In the genomic region with DNA sequence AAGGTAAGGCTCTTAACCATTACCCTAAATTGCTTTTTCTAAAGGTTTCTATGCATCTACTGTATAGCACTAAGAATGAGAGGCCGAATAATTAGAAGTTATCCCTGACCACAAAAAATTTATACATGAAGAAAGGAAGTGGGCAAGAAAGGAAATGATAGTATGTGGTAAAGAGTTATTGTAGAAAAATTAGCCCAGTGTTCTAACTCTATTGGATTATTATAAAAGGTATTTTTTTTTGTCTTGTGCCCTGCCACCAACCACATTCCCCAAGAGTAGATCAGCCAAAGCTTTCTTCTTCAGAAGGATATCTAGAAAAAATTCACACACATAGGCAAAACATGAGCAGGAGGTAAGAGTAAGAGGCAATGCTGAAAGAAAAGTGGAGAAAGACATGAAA, we compare ENCODE assay signal across 25 cellular contexts. TPM values are rescaled to one million over a fixed set of nuclear protein-coding genes. Genes with fewer than 3 reads are reported as not detected.
"Had no signal": no experiment of that assay in that cellular context is flagged by ENCODE, and none has a peak within 500 bp of the region (broad histone marks: within the 10 kb centered on the region; RNA-seq: fewer than 3 reads in every experiment).

No MANE protein-coding gene starts in this region.

- H3K4me1 Mint-ChIP-seq: activated naive CD4-positive, alpha-beta T cell treated with anti-CD3 and anti-CD28 coated beads, Interleukin-2, amount 10 ng/mL, durations not matched to agents 7 days and 5 days; activated naive CD8-positive, alpha-beta T cell treated with anti-CD3 and anti-CD28 coated beads, Interleukin-2, amount 50 U/mL, for 24 hours had no signal

- H3K27me3 Mint-ChIP-seq: activated naive CD4-positive, alpha-beta T cell treated with anti-CD3 and anti-CD28 coated beads, Interleukin-2, amount 10 ng/mL, durations not matched to agents 7 days and 5 days; activated naive CD8-positive, alpha-beta T cell treated with anti-CD3 and anti-CD28 coated beads, Interleukin-2, amount 50 U/mL, for 24 hours had no signal

- DNase-seq: activated CD4-positive, alpha-beta T cell treated with anti-CD3 and anti-CD28 coated beads for 1 hour; activated CD8-positive, alpha-beta memory T cell treated with anti-CD3 and anti-CD28 coated beads for 24 hours; activated CD8-positive, alpha-beta memory T cell treated with anti-CD3 and anti-CD28 coated beads, Interleukin-2, amount 50 U/mL, for 48 hours; activated effector memory CD4-positive, alpha-beta T cell treated with Interleukin-2 at 50 U/mL for 16 hours; activated naive CD4-positive, alpha-beta T cell treated with anti-CD3 and anti-CD28 coated beads, Interleukin-2, amount 10 ng/mL, durations not matched to agents 7 days and 5 days; activated naive CD8-positive, alpha-beta T cell treated with anti-CD3 and anti-CD28 coated beads, Interleukin-2, amount 50 U/mL, for 24 hours; activated T-cell treated with anti-CD3 and anti-CD28 coated beads, Interleukin-2, amount 50 U/mL, for 48 hours; aorta; cerebellar nuclear complex; effector CD4-positive, alpha-beta T cell; heart right ventricle; kidney glomerular epithelial cell; left ventricle myocardium inferior; stimulated activated naive CD8-positive, alpha-beta T cell treated with anti-CD3 and anti-CD28 coated beads, Interleukin-15, Interleukin-2, amounts not matched to agents 100 U/mL and 50 U/mL, for 24 hours; substantia nigra; T-helper 9 cell had no signal

- H3K4me3 Mint-ChIP-seq: activated naive CD4-positive, alpha-beta T cell treated with anti-CD3 and anti-CD28 coated beads, Interleukin-2, amount 10 ng/mL, durations not matched to agents 7 days and 5 days; activated naive CD8-positive, alpha-beta T cell treated with anti-CD3 and anti-CD28 coated beads, Interleukin-2, amount 50 U/mL, for 24 hours had no signal

- H3K27me3 ChIP-seq: breast epithelium, gastroesophageal sphincter, heart right ventricle, right atrium auricular region, tibial nerve, vagina had no signal

- H3K4me1 ChIP-seq: breast epithelium, gastroesophageal sphincter, heart right ventricle, left ventricle myocardium inferior, prostate gland, right atrium auricular region, tibial nerve, vagina had no signal

- H3K27ac Mint-ChIP-seq: activated naive CD4-positive, alpha-beta T cell treated with anti-CD3 and anti-CD28 coated beads, Interleukin-2, amount 10 ng/mL, durations not matched to agents 7 days and 5 days; activated naive CD8-positive, alpha-beta T cell treated with anti-CD3 and anti-CD28 coated beads, Interleukin-2, amount 50 U/mL, for 24 hours had no signal

- ATAC-seq: activated naive CD8-positive, alpha-beta T cell treated with anti-CD3 and anti-CD28 coated beads, Interleukin-2, amount 50 U/mL, for 24 hours; esophagus mucosa; gastroesophageal sphincter; heart right ventricle; stimulated activated naive CD8-positive, alpha-beta T cell treated with anti-CD3 and anti-CD28 coated beads, Interleukin-15, Interleukin-2, amounts not matched to agents 100 U/mL and 50 U/mL, for 24 hours had no signal

- H3K4me3 ChIP-seq: breast epithelium, gastroesophageal sphincter, heart right ventricle, left ventricle myocardium inferior, prostate gland, right atrium auricular region, skin epidermis, tibial nerve, vagina had no signal

- H3K9me3 ChIP-seq: breast epithelium, gastroesophageal sphincter, left ventricle myocardium inferior, prostate gland, right atrium auricular region, tibial nerve, vagina had no signal

- H3K36me3 ChIP-seq: breast epithelium, gastroesophageal sphincter, heart right ventricle, left ventricle myocardium inferior, prostate gland, right atrium auricular region, tibial nerve, vagina had no signal

- H3K36me3 Mint-ChIP-seq: activated naive CD4-positive, alpha-beta T cell treated with anti-CD3 and anti-CD28 coated beads, Interleukin-2, amount 10 ng/mL, durations not matched to agents 7 days and 5 days had no signal

- H3K27ac ChIP-seq: breast epithelium, gastroesophageal sphincter, heart right ventricle, left ventricle myocardium inferior, prostate gland, right atrium auricular region, skin epidermis, tibial nerve, vagina, VCaP had no signal

- H3K9me3 Mint-ChIP-seq: activated naive CD8-positive, alpha-beta T cell treated with anti-CD3 and anti-CD28 coated beads, Interleukin-2, amount 50 U/mL, for 24 hours had no signal

RNA-seq across cellular contexts. Expression of a gene that starts 45.4 kb away (rescaled TPM):
- total RNA-seq: left ventricle myocardium inferior had no signal
